Comparison of ENCODE assay signal across 7 cellular contexts in genomic region chrX:137878401-137878800, GRCh38.
"Had no signal": no experiment of that assay in that cellular context is flagged by ENCODE, and none has a peak within 500 bp of the region (broad histone marks: within the 10 kb centered on the region; RNA-seq: fewer than 3 reads in every experiment).

No MANE protein-coding gene starts in this region.

- H3K27ac Mint-ChIP-seq: GM23338, HFFc6 had no signal

- H3K9me3 Mint-ChIP-seq: GM23338 had no signal

- DNase-seq: GM23248, GOT3, H7, H9, HCEC 1CT, HFFc6 had no signal

- H3K4me3 Mint-ChIP-seq: GM23338, H9, HFFc6 had no signal
